17 cellular contexts compared by ENCODE assay signal in genomic region chr1:104402178-104402577, GRCh38.
DNase-seq lines count a peak whose midpoint lies in the region; ATAC-seq and TF ChIP-seq lines count a peak whose summit lies in the region.
"Had no signal": no experiment of that assay in that cellular context is flagged by ENCODE, and none has a peak within 500 bp of the region (broad histone marks: within the 10 kb centered on the region; RNA-seq: fewer than 3 reads in every experiment).

No MANE protein-coding gene starts in this region.

- TF ChIP-seq EP300 in esophagus muscularis mucosa (IDR thresholded peaks at IDR 0.05) = no peak

- 33% methylated on average over 2 of the region's 2 CpGs for WGBS in esophagus muscularis mucosa

- BruUV-seq in A673 (replicated peaks; lab: Mats Ljungman, UMichigan) = no TSS peak

- POLR2A ChIA-PET in A673 (lab: Charles Lee; ENCODE audit: low non-redundant PET) = no interaction called here

- no peak overlapping the region for H3K4me3 ChIP-seq in A673 (ENCODE audit: low read depth, low read length, poor library complexity, severe bottlenecking)
- no peak overlapping the region for H3K4me3 ChIP-seq in esophagus muscularis mucosa

- CTCF ChIA-PET in A673 (lab: Charles Lee) = no interaction called here

- TF ChIP-seq POLR2A in esophagus muscularis mucosa (IDR thresholded peaks at IDR 0.05; ENCODE audit: low read depth) = no peak

- intact Hi-C loops in A673 (cut with micrococcal nuclease; ENCODE audit: unreplicated experiment) = no loop called here
- intact Hi-C loops in esophagus muscularis mucosa (cut with DNase I) = no loop called here

- no peaks in the 10 kb centered on the region for H3K27me3 ChIP-seq in A673 (replicated peaks; ENCODE audit: insufficient read depth, low read depth, low read length, poor library complexity)
- H3K27me3 ChIP-seq in esophagus muscularis mucosa = no peaks in the 10 kb centered on the region

- TF ChIP-seq CTCF in A673 (conservative IDR thresholded peaks at IDR 0.05; ENCODE audit: low read depth, low read length) (no peak), esophagus muscularis mucosa (IDR thresholded peaks at IDR 0.05) (no peak)

- ATAC-seq in activated CD4-positive, CD25-positive, alpha-beta regulatory T cell treated with anti-CD3 and anti-CD28 coated beads, Interleukin-2, amount 50 U/mL, for 24 hours = no peak
- ATAC-seq: T-cell had no signal

- H3K36me3 ChIP-seq in A673 (ENCODE audit: insufficient read depth, low read length, poor library complexity, severe bottlenecking) (no peaks in the 10 kb centered on the region), esophagus muscularis mucosa (no peaks in the 10 kb centered on the region)

- H3K27ac ChIP-seq in A673 (ENCODE audit: low read depth, low read length, poor library complexity, severe bottlenecking) (no peak overlapping the region), esophagus muscularis mucosa (replicated peaks in 1 of 4) (no peak overlapping the region)
- H3K27ac ChIP-seq: C4-2B had no signal

- H3K9me3 ChIP-seq in A673 (ENCODE audit: low read depth, low read length, poor library complexity, severe bottlenecking) (no peaks in the 10 kb centered on the region), esophagus muscularis mucosa (no peaks in the 10 kb centered on the region)

- DNase-seq in A673 (ENCODE audit: low spot score) (peak; percentile 57), DMS79 treated with DMSO at 0.1 percent for 48 hours (lab: John Stamatoyannopoulos, UW) (peak; percentile 28), NCI-H146 treated with DMSO at 0.1 percent for 48 hours (lab: John Stamatoyannopoulos, UW; ENCODE audit: unreplicated experiment) (peak; percentile 4), NCI-H748 (lab: John Stamatoyannopoulos, UW; ENCODE audit: unreplicated experiment) (peak; percentile 89), UCSD-AML1 (lab: John Stamatoyannopoulos, UW; ENCODE audit: unreplicated experiment) (no peak), esophagus muscularis mucosa (ENCODE audit: extremely low spot score) (no peak), NCI-H128 (lab: John Stamatoyannopoulos, UW; ENCODE audit: unreplicated experiment) (no peak)
- DNase-seq: DND-41, H9, IMR-90, NCI-H187, NCI-H2171 treated with DMSO at 0.1 percent for 48 hours, NCI-H526 treated with DMSO at 0.1 percent for 48 hours, T-cell, T-helper 9 cell had no signal

- H3K4me1 ChIP-seq in A673 (ENCODE audit: insufficient read depth, low read length, poor library complexity, severe bottlenecking) (peaks cover 10% of the 10 kb centered on the region), esophagus muscularis mucosa (no peaks in the 10 kb centered on the region)

Comparison
In these comparisons a context has a peak if more than half of its experiments do, and no peak if none do; other contexts are left out.
1. DNase-seq: peak in A673 (single experiment), DMS79 treated with DMSO at 0.1 percent for 48 hours (single experiment), NCI-H146 treated with DMSO at 0.1 percent for 48 hours (single experiment) and NCI-H748 (single experiment); none in UCSD-AML1 (single experiment), esophagus muscularis mucosa (single experiment) and NCI-H128 (single experiment).